2 cellular contexts compared by ENCODE assay signal in genomic region chr2:234823196-234823876, GRCh38.
TF ChIP-seq lines count a peak whose summit lies in the region.

No MANE protein-coding gene starts in this region.

TF ChIP-seq in H1, 55 proteins besides CTCF, POLR2A, EP300 and RAD21:
- TF ChIP-seq PHF8 (conservative IDR thresholded peaks at IDR 0.05; ENCODE audit: low read depth, low read length) (no peak), BACH1 (IDR thresholded peaks at IDR 0.05; ENCODE audit: low read length) (no peak), RNF2 (IDR thresholded peaks at IDR 0.05; ENCODE audit: borderline replicate concordance, low read depth, low read length, missing control alignments, poor library complexity, severe bottlenecking) (no peak), USF2 (IDR thresholded peaks at IDR 0.05; ENCODE audit: low read length) (no peak), JUND (IDR thresholded peaks at IDR 0.05; ENCODE audit: low read length) (no peak), CHD2 (IDR thresholded peaks at IDR 0.05; ENCODE audit: low read length) (no peak), SIN3A (conservative IDR thresholded peaks at IDR 0.05 in 1 of 2, IDR thresholded peaks at IDR 0.05 in 1 of 2; ENCODE audit: low read depth in 1 of 2, low read length in 2 of 2) (no peak), CBX8 (IDR thresholded peaks at IDR 0.05; ENCODE audit: borderline replicate concordance, low read depth, low read length) (no peak)

TF ChIP-seq in liver, 16 proteins besides CTCF, POLR2A, EP300 and RAD21:
- TF ChIP-seq ZBTB33 (IDR thresholded peaks at IDR 0.05) (peak; percentile 42), MAX (IDR thresholded peaks at IDR 0.05) (peak; percentile 53), JUND (IDR thresholded peaks at IDR 0.05) (peak in 1 of 2 donors; percentile 49), HNF4A (conservative IDR thresholded peaks at IDR 0.05) (peak in 1 of 2 donors; percentile 72), RXRA (IDR thresholded peaks at IDR 0.05) (no peak), GABPA (IDR thresholded peaks at IDR 0.05 in 1 of 2, conservative IDR thresholded peaks at IDR 0.05 in 1 of 2) (no peak)
